Comparison of ENCODE assay signal across 1 cellular context in the genomic region with DNA sequence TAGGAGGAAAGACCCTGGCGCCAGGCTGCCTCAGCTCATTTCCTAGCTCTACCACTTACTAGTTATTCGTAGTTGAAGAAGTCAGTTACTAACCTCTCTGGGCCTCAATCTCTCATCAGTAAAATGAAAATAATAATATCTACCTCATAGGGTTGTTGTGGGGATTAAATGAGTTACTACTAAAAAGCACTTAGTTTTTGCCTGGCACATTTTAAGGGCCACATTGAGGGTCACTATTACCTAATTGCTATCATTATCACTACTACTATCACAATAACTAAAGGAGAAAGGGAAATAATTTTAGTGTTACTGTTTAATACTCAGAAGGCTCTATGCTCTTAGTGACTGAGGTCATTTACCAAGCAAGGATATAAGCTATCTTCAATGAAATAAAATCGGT.
TF ChIP-seq lines count a peak whose summit lies in the region.

No MANE protein-coding gene starts in this region.

TF ChIP-seq in K562, 482 proteins besides CTCF, POLR2A, EP300 and RAD21 (continued from another document):
- no peak for TF ChIP-seq ZNF639 (CRISPR knock-in tag; conservative IDR thresholded peaks at IDR 0.05 in 1 of 2, IDR thresholded peaks at IDR 0.05 in 1 of 2)
TF ChIP-seq in K562: peak in this region for 1.
